In the genomic region with DNA sequence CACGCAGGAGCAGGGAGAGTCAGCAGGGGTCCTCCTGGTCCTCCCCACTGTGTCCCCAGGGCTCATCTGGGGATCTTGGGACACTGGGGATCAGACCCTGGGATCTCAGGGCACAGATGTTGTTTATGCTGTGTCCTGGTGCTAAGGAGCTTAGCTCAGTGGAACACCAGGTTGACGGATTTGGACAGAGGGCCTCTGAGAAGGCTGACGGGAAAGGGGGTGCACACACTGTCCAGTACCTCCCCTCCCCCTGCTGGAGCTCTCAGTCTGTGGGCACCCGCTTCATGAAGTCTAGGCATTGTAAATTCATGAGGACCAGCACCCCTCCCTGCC, we compare ENCODE assay signal across 29 cellular contexts. TPM values are rescaled to one million over a fixed set of nuclear protein-coding genes. Genes with fewer than 3 reads are reported as not detected.
"Had no signal": no experiment of that assay in that cellular context is flagged by ENCODE, and none has a peak within 500 bp of the region (broad histone marks: within the 10 kb centered on the region; RNA-seq: fewer than 3 reads in every experiment).

No MANE protein-coding gene starts in this region.

- H3K4me3 Mint-ChIP-seq: activated CD4-positive, alpha-beta memory T cell treated with anti-CD3 and anti-CD28 coated beads, Interleukin-2, amount 10 ng/mL, durations not matched to agents 7 days and 5 days; activated naive CD4-positive, alpha-beta T cell treated with anti-CD3 and anti-CD28 coated beads, Interleukin-2, amount 50 U/mL, for 24 hours; natural killer cell treated with Interleukin-12 subunit alpha and Interleukin-12 subunit beta and Interleukin-15 and Interleukin-18, amount 100 ng/mL, for 72 hours; stimulated activated memory B cell treated with anti-CD40 and anti-IgM and Interleukin-4, amounts not matched to agents 10 μg/mL and 1 μg/mL and 100 μg/mL, for 72 hours had no signal

- H3K27me3 Mint-ChIP-seq: activated CD4-positive, alpha-beta memory T cell treated with anti-CD3 and anti-CD28 coated beads, Interleukin-2, amount 10 ng/mL, durations not matched to agents 7 days and 5 days; activated naive CD4-positive, alpha-beta T cell treated with anti-CD3 and anti-CD28 coated beads, Interleukin-2, amount 50 U/mL, for 24 hours; natural killer cell treated with Interleukin-12 subunit alpha and Interleukin-12 subunit beta and Interleukin-15 and Interleukin-18, amount 100 ng/mL, for 72 hours had no signal

- H3K4me3 ChIP-seq: esophagus muscularis mucosa, hepatocyte, left ventricle myocardium inferior, stomach, suprapubic skin, tibial nerve had no signal

- H3K27ac Mint-ChIP-seq: activated CD4-positive, alpha-beta memory T cell treated with anti-CD3 and anti-CD28 coated beads, Interleukin-2, amount 10 ng/mL, durations not matched to agents 7 days and 5 days; activated naive CD4-positive, alpha-beta T cell treated with anti-CD3 and anti-CD28 coated beads, Interleukin-2, amount 50 U/mL, for 24 hours; natural killer cell treated with Interleukin-12 subunit alpha and Interleukin-12 subunit beta and Interleukin-15 and Interleukin-18, amount 100 ng/mL, for 72 hours; stimulated activated memory B cell treated with anti-CD40 and anti-IgM and Interleukin-4, amounts not matched to agents 10 μg/mL and 1 μg/mL and 100 μg/mL, for 72 hours had no signal

- H3K9me3 Mint-ChIP-seq: activated CD4-positive, alpha-beta memory T cell treated with anti-CD3 and anti-CD28 coated beads, Interleukin-2, amount 10 ng/mL, durations not matched to agents 7 days and 5 days; activated naive CD4-positive, alpha-beta T cell treated with anti-CD3 and anti-CD28 coated beads, Interleukin-2, amount 50 U/mL, for 24 hours; natural killer cell treated with Interleukin-12 subunit alpha and Interleukin-12 subunit beta and Interleukin-15 and Interleukin-18, amount 100 ng/mL, for 72 hours; stimulated activated memory B cell treated with anti-CD40 and anti-IgM and Interleukin-4, amounts not matched to agents 10 μg/mL and 1 μg/mL and 100 μg/mL, for 72 hours had no signal

- DNase-seq: activated CD4-positive, alpha-beta memory T cell treated with anti-CD3 and anti-CD28 coated beads, Interleukin-2, amount 10 ng/mL, durations not matched to agents 7 days and 5 days; activated CD4-positive, alpha-beta T cell treated with anti-CD3 and anti-CD28 coated beads for 48 hours; activated gamma-delta T cell; activated T-cell treated with anti-CD3 and anti-CD28 coated beads for 4 hours; brain microvascular endothelial cell; central memory CD4-positive, alpha-beta T cell; dermis blood vessel endothelial cell; effector memory CD4-positive, alpha-beta T cell; glutamatergic neuron; kidney glomerular epithelial cell; left ventricle myocardium inferior; midbrain; posterior cingulate gyrus; small intestine; stimulated activated CD4-positive, alpha-beta T cell treated with anti-CD3 and anti-CD28 coated beads, Interleukin-2, amount 100 ng/mL, for 24 hours; stomach; T-helper 1 cell; T1000 had no signal

- H2AFZ ChIP-seq: hepatocyte had no signal

- H3K27ac ChIP-seq: brain microvascular endothelial cell, esophagus muscularis mucosa, hepatocyte, left ventricle myocardium inferior, stomach, suprapubic skin, tibial nerve had no signal

- H3K27me3 ChIP-seq: brain microvascular endothelial cell, stomach, suprapubic skin, tibial nerve had no signal

- ATAC-seq: natural killer cell treated with Interleukin-12 subunit alpha and Interleukin-12 subunit beta and Interleukin-15 and Interleukin-18, amount 100 ng/mL, for 72 hours; sciatic nerve; stimulated activated memory B cell treated with anti-CD40 and anti-IgM and Interleukin-4, amounts not matched to agents 10 μg/mL and 1 μg/mL and 100 μg/mL, for 72 hours had no signal

- H3K79me2 ChIP-seq: hepatocyte had no signal

- H3K4me2 ChIP-seq: hepatocyte had no signal

- H3K9me3 ChIP-seq: esophagus muscularis mucosa, left ventricle myocardium inferior, stomach, suprapubic skin, tibial nerve had no signal

- H3K36me3 ChIP-seq: brain microvascular endothelial cell, esophagus muscularis mucosa, left ventricle myocardium inferior, stomach, suprapubic skin, tibial nerve had no signal

- H3K4me1 ChIP-seq: tibial nerve had no signal

- H3K36me3 Mint-ChIP-seq: activated naive CD4-positive, alpha-beta T cell treated with anti-CD3 and anti-CD28 coated beads, Interleukin-2, amount 50 U/mL, for 24 hours; natural killer cell treated with Interleukin-12 subunit alpha and Interleukin-12 subunit beta and Interleukin-15 and Interleukin-18, amount 100 ng/mL, for 72 hours; stimulated activated memory B cell treated with anti-CD40 and anti-IgM and Interleukin-4, amounts not matched to agents 10 μg/mL and 1 μg/mL and 100 μg/mL, for 72 hours had no signal

RNA-seq across cellular contexts. Expression of gene GNAT1, which starts 58.2 kb away (rescaled TPM):
- total RNA-seq: activated CD4-positive, alpha-beta memory T cell treated with anti-CD3 and anti-CD28 coated beads, Interleukin-2, amount 10 ng/mL, durations not matched to agents 7 days and 5 days; dermis blood vessel endothelial cell; esophagus muscularis mucosa; frontal cortex; hepatocyte; left ventricle myocardium inferior; lung microvascular endothelial cell; natural killer cell treated with Interleukin-12 subunit alpha and Interleukin-12 subunit beta and Interleukin-15 and Interleukin-18, amount 100 ng/mL, for 72 hours; sciatic nerve; stomach; tibial nerve; urinary bladder had no signal
- polyA plus RNA-seq: hepatocyte, small intestine, stomach, urinary bladder had no signal
